Comparison of ENCODE assay signal across 19 cellular contexts in the genomic region with DNA sequence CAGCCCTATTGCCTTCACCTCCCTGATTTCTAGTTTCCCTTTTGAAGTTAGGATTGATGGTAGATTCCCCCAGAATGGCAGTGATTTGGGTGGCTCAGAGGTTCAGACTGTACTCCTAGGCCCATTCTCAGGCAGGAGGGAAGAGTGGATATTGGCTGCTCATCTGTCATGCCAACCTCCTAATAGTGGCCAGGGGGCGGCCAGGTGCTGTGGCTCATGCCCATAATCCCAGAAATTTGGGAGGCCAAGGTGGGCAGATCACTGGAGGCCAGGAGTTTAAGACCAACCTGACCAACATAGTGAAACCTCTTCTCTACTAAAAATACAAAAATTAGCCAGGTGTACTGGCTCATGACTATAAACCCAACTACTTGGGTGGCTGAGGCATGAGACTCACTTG. TPM values are rescaled to one million over a fixed set of nuclear protein-coding genes. Genes with fewer than 3 reads are reported as not detected.
DNase-seq lines count a peak whose midpoint lies in the region; TF ChIP-seq lines count a peak whose summit lies in the region.
"Had no signal": no experiment of that assay in that cellular context is flagged by ENCODE, and none has a peak within 500 bp of the region (broad histone marks: within the 10 kb centered on the region; RNA-seq: fewer than 3 reads in every experiment).

No MANE protein-coding gene starts in this region.

- TF ChIP-seq EP300 in transverse colon (IDR thresholded peaks at IDR 0.05; ENCODE audit: low read depth) = no peak

- H3K36me3 Mint-ChIP-seq in osteocyte (ENCODE audit: unreplicated experiment) = peaks cover 13% of the 10 kb centered on the region

- DNase-seq in right atrium auricular region (ENCODE audit: low spot score) (peak; percentile 32), cardiac septum (ENCODE audit: low spot score) (no peak), iPS-NIHi7 (ENCODE audit: extremely low spot score) (peak; percentile 3), osteocyte (ENCODE audit: extremely low spot score, unreplicated experiment) (peak; percentile 53), ureter (ENCODE audit: low spot score) (peak; percentile 19), kidney tubule cell (ENCODE audit: low spot score) (no peak), transverse colon (no peak), NCI-H1105 (lab: John Stamatoyannopoulos, UW) (no peak)
- DNase-seq: C1 segment of cervical spinal cord, Caco-2, DMS153, DND-41, H9 had no signal

- TF ChIP-seq CTCF in right atrium auricular region (IDR thresholded peaks at IDR 0.05) (no peak), osteocyte (IDR thresholded peaks at IDR 0.05) (no peak), transverse colon (IDR thresholded peaks at IDR 0.05) (no peak)

- H3K4me3 ChIP-seq in right atrium auricular region (no peak overlapping the region), transverse colon (no peak overlapping the region)
- H3K4me3 ChIP-seq: GM12878, GM23338 had no signal

- H3K36me3 ChIP-seq in right atrium auricular region (peaks cover 26% of the 10 kb centered on the region), transverse colon (peaks cover 0 to 11% (median 4%) of the 10 kb centered on the region in 4 donors)

- no peak overlapping the region for H3K27ac ChIP-seq in right atrium auricular region
- H3K27ac ChIP-seq in transverse colon = no peak overlapping the region

- H3K9me3 Mint-ChIP-seq in osteocyte (ENCODE audit: unreplicated experiment) = no peaks in the 10 kb centered on the region
- H3K9me3 Mint-ChIP-seq: CD8-positive, alpha-beta T cell; GM23338; H9 had no signal

- no peaks in the 10 kb centered on the region for H3K27me3 Mint-ChIP-seq in osteocyte (ENCODE audit: unreplicated experiment)

- no peaks in the 10 kb centered on the region for H3K4me1 Mint-ChIP-seq in osteocyte (ENCODE audit: unreplicated experiment)
- H3K4me1 Mint-ChIP-seq: GM23338, H9 had no signal

- no peaks in the 10 kb centered on the region for H3K9me3 ChIP-seq in right atrium auricular region
- no peaks in the 10 kb centered on the region for H3K9me3 ChIP-seq in transverse colon
- H3K9me3 ChIP-seq: Caco-2 had no signal

- intact Hi-C loops in cardiac septum (cut with DNase I) = no loop called here
- intact Hi-C loops in transverse colon (cut with DNase I; ENCODE audit: low total_unique reads) = no loop called here

- 100% methylated on average over 1 of the region's 1 CpG; no CpG with 5 or more reads in 1 of the 2 donors for WGBS in transverse colon (ENCODE audit: low coverage in 1 of 2), 2 donors

- H3K27me3 ChIP-seq in right atrium auricular region (no peaks in the 10 kb centered on the region), transverse colon (no peaks in the 10 kb centered on the region)

- in situ Hi-C loops in transverse colon (cut with MboI; ENCODE audit: low pct_ligation_motif_present in 1 of 4, low pct_unique_long_range_greater_than_20kb in 1 of 4, low sequenced_read_pairs in 3 of 4) = no loop called here

- no peak overlapping the region for H3K4me3 Mint-ChIP-seq in osteocyte (ENCODE audit: unreplicated experiment)
- H3K4me3 Mint-ChIP-seq: CD8-positive, alpha-beta T cell; GM23338; H9 had no signal

- TF ChIP-seq POLR2A in transverse colon (IDR thresholded peaks at IDR 0.05) = no peak

- H3K27ac Mint-ChIP-seq in osteocyte (ENCODE audit: unreplicated experiment) = no peak overlapping the region
- H3K27ac Mint-ChIP-seq: CD8-positive, alpha-beta T cell; GM23338; H9 had no signal

- no peaks in the 10 kb centered on the region for H3K4me1 ChIP-seq in right atrium auricular region
- H3K4me1 ChIP-seq in transverse colon = no peaks in the 10 kb centered on the region
- H3K4me1 ChIP-seq: Caco-2 had no signal

RNA-seq across cellular contexts. Expression of a gene that starts 11.3 kb away (rescaled TPM):
- total RNA-seq in right atrium auricular region = 10 to 100 TPM in 1 of 2 donors, 1 to 10 TPM in 1; 6.3 to 11.1 TPM
- total RNA-seq in cardiac septum = 9.7 TPM
- 20.7 and 22.8 TPM in 2 replicates for total RNA-seq in osteocyte
- 28.2 TPM for total RNA-seq in ureter
- 10 to 100 TPM in 3 of 4 donors, 1 to 10 TPM in 1; 7.1 to 29.5 (median 11.1) TPM for total RNA-seq in transverse colon

RNA-seq across cellular contexts. Expression of a gene that starts 11.7 kb away (rescaled TPM):
- total RNA-seq in right atrium auricular region (10 to 100 TPM in 1 of 2 donors, 1 to 10 TPM in 1; 9.8 to 12.8 TPM), cardiac septum (15.2 TPM), osteocyte (12.4 and 13.4 TPM in 2 replicates), ureter (48.5 TPM), transverse colon (10 to 100 TPM; 18.3 to 64.7 (median 42.1) TPM)

RNA-seq across cellular contexts. Expression of a gene that starts 24.7 kb away (rescaled TPM):
- under 1 TPM; 0.12 to 0.82 TPM for total RNA-seq in right atrium auricular region
- 0.16 TPM for total RNA-seq in cardiac septum
- not detected in 2 replicates for total RNA-seq in osteocyte
- 0.57 TPM for total RNA-seq in ureter
- not detected for total RNA-seq in transverse colon
- total RNA-seq: A172; A673; Caco-2; CD8-positive, alpha-beta T cell; GM12878; H4 had no signal

RNA-seq across cellular contexts. Expression of a gene that starts 27.3 kb away (rescaled TPM):
- total RNA-seq in right atrium auricular region (not detected), cardiac septum (not detected), osteocyte (not detected in 2 replicates), ureter (not detected), transverse colon (not detected)
- total RNA-seq: A172; A673; Caco-2; CD8-positive, alpha-beta T cell; GM12878; GM23338; H4; H9 had no signal

RNA-seq across cellular contexts. Expression of a gene that starts 36.8 kb away (rescaled TPM):
- 100 to 1,000 TPM in 1 of 2 donors, 10 to 100 TPM in 1; 73.8 to 119 TPM for total RNA-seq in right atrium auricular region
- 91.4 TPM for total RNA-seq in cardiac septum
- 47.5 and 50.8 TPM in 2 replicates for total RNA-seq in osteocyte
- total RNA-seq in ureter = 40.8 TPM
- 100 to 1,000 TPM in 1 of 4 donors, 10 to 100 TPM in 3; 22.4 to 382 (median 63.6) TPM for total RNA-seq in transverse colon

Comparison
In these comparisons a context has a peak if more than half of its experiments do, and no peak if none do; other contexts are left out.
1. DNase-seq: peak in right atrium auricular region (single experiment), iPS-NIHi7 (single experiment), osteocyte (single experiment) and ureter (single experiment); none in cardiac septum (single experiment), kidney tubule cell (single experiment), transverse colon (single experiment) and NCI-H1105 (single experiment).